10 cellular contexts compared by ENCODE assay signal in the genomic region with DNA sequence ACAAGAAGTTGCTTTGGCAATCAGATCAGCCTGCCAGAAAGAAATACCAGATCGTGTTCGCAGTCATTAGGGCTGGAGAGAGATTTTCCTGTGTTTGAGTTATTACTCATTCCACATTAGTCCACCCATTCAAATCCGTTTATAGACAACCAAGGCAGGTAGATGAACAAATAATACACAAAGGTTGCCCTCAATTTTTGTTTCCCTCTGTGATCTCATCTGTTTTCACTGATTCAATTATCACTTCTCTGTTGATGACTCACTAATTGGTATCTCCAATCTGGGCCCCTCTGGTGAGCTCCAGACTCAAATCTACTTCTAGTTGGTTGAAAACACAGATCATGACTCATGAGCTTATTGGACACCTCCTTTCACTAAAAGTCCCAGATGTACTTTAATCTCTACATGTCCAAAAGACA. TPM values are rescaled to one million over a fixed set of nuclear protein-coding genes. Genes with fewer than 3 reads are reported as not detected.
A peak's percentile ranks its signal among the peaks of the same experiment; 100 is the strongest.
DNase-seq lines count a peak whose midpoint lies in the region; ATAC-seq, FAIRE-seq and TF ChIP-seq lines count a peak whose summit lies in the region.
"Had no signal": no experiment of that assay in that cellular context is flagged by ENCODE, and none has a peak within 500 bp of the region (broad histone marks: within the 10 kb centered on the region; RNA-seq: fewer than 3 reads in every experiment).

No MANE protein-coding gene starts in this region.

- H3K27ac ChIP-seq in A673 (ENCODE audit: low read depth, low read length, poor library complexity, severe bottlenecking), result no peak overlapping the region
- H3K27ac ChIP-seq in PC-3 (ENCODE audit: low read length), result peak overlapping the region; percentile 48
- no peak overlapping the region for H3K27ac ChIP-seq in right atrium auricular region
- H3K27ac ChIP-seq: right lobe of liver had no signal

- intact Hi-C loops in A673 (cut with micrococcal nuclease; ENCODE audit: unreplicated experiment) (no loop called here), PC-3 (cut with micrococcal nuclease) (no loop called here)

- DNase-seq in A673 (ENCODE audit: low spot score) (peak; percentile 62), G401 (ENCODE audit: low spot score) (peak; percentile 2), PC-3 (peak; percentile 69), fibroblast of mammary gland (ENCODE audit: low read depth) (peak; percentile 47), right atrium auricular region (ENCODE audit: low spot score) (no peak), D721Med (ENCODE audit: insufficient read length, low spot score) (no peak), 8988T (no peak), RKO (ENCODE audit: low spot score) (no peak)
- DNase-seq: right lobe of liver had no signal

- CTCF ChIA-PET in A673 (lab: Charles Lee), result no interaction called here
- CTCF ChIA-PET in PC-3 (lab: Charles Lee), result no interaction called here

- H3K9me3 ChIP-seq in A673 (ENCODE audit: low read depth, low read length, poor library complexity, severe bottlenecking) (peaks cover 3% of the 10 kb centered on the region), PC-3 (ENCODE audit: low read length) (no peaks in the 10 kb centered on the region), right atrium auricular region (no peaks in the 10 kb centered on the region)
- H3K9me3 ChIP-seq: right lobe of liver had no signal

- ATAC-seq in PC-3, result peak; percentile 94

- H3K79me2 ChIP-seq in PC-3 (ENCODE audit: low read length), result peaks cover 29% of the 10 kb centered on the region

- no peak overlapping the region for H3K9ac ChIP-seq in PC-3 (ENCODE audit: low read length)

- no peaks in the 10 kb centered on the region for H3K36me3 ChIP-seq in A673 (ENCODE audit: insufficient read depth, low read length, poor library complexity, severe bottlenecking)
- H3K36me3 ChIP-seq in PC-3 (ENCODE audit: low read depth, low read length), result no peaks in the 10 kb centered on the region; the same call in 1 of the 2 replicates
- no peaks in the 10 kb centered on the region for H3K36me3 ChIP-seq in right atrium auricular region
- H3K36me3 ChIP-seq: right lobe of liver had no signal

- no peaks in the 10 kb centered on the region for H3F3A ChIP-seq in PC-3 (ENCODE audit: low read length, unreplicated experiment)

- H3K4me2 ChIP-seq in PC-3 (ENCODE audit: low read length), result peak overlapping the region; percentile 71

- TF ChIP-seq CTCF in A673 (conservative IDR thresholded peaks at IDR 0.05; ENCODE audit: low read depth, low read length) (no peak), PC-3 (conservative IDR thresholded peaks at IDR 0.05; ENCODE audit: low read depth, low read length) (no peak), fibroblast of mammary gland (conservative IDR thresholded peaks at IDR 0.05; ENCODE audit: control insufficient read depth, insufficient read depth, low read depth, low read length) (no peak), right atrium auricular region (IDR thresholded peaks at IDR 0.05) (no peak), D721Med (IDR thresholded peaks at IDR 0.05; ENCODE audit: insufficient read depth, missing control alignments) (no peak)

- no peak for FAIRE-seq in D721Med (lab: Jason Lieb, UNC)
- FAIRE-seq: endometrium had no signal

- H3K9me2 ChIP-seq in PC-3 (replicated peaks; ENCODE audit: low read length), result no peaks in the 10 kb centered on the region

- H4K20me1 ChIP-seq in PC-3 (ENCODE audit: low read length), result peaks cover 5% of the 10 kb centered on the region; the same call in 1 of the 2 replicates

- no peak overlapping the region for H2AFZ ChIP-seq in PC-3 (ENCODE audit: low read length)

- H3K27me3 ChIP-seq in A673 (replicated peaks; ENCODE audit: insufficient read depth, low read depth, low read length, poor library complexity), result no peaks in the 10 kb centered on the region
- H3K27me3 ChIP-seq in PC-3 (ENCODE audit: low read length), result no peaks in the 10 kb centered on the region
- H3K27me3 ChIP-seq in right atrium auricular region, result no peaks in the 10 kb centered on the region
- H3K27me3 ChIP-seq: right lobe of liver had no signal

- H3K4me1 ChIP-seq in A673 (ENCODE audit: insufficient read depth, low read length, poor library complexity, severe bottlenecking), result peaks cover 42% of the 10 kb centered on the region
- H3K4me1 ChIP-seq in PC-3 (ENCODE audit: insufficient read depth, low read length), result peaks cover 23% of the 10 kb centered on the region
- H3K4me1 ChIP-seq in right atrium auricular region, result no peaks in the 10 kb centered on the region

- H3K4me3 ChIP-seq in A673 (ENCODE audit: low read depth, low read length, poor library complexity, severe bottlenecking) (no peak overlapping the region), PC-3 (ENCODE audit: low read length) (no peak overlapping the region), fibroblast of mammary gland (ENCODE audit: control insufficient read depth, low read depth, low read length) (no peak overlapping the region), right atrium auricular region (no peak overlapping the region)
- H3K4me3 ChIP-seq: right lobe of liver had no signal

- in situ Hi-C loops in G401 (cut with HindIII; ENCODE audit: low sequenced_read_pairs), result no loop called here

- no TSS peak for BruUV-seq in A673 (replicated peaks; lab: Mats Ljungman, UMichigan)
- no TSS peak for BruUV-seq in PC-3 (replicated peaks; lab: Mats Ljungman, UMichigan)

- POLR2A ChIA-PET in A673 (lab: Charles Lee; ENCODE audit: low non-redundant PET), result no interaction called here
- POLR2A ChIA-PET in PC-3 (lab: Charles Lee; ENCODE audit: unreplicated experiment), result no interaction called here

RNA-seq across cellular contexts. Expression of a gene that starts 54.5 kb away (rescaled TPM):
- total RNA-seq in A673 (2021) (27.4 and 27.9 TPM in 2 replicates), PC-3 (2014; rRNA removed) (13.6 and 14.9 TPM in 2 replicates), right atrium auricular region (10 to 100 TPM in 1 of 2 donors, 1 to 10 TPM in 1; 8.7 to 13.0 TPM)
- total RNA-seq in G401 (2014; rRNA removed; shearing (Covaris generic)), result 13.9 and 30.8 TPM in 2 replicates

Comparison
In these comparisons a context has a peak if more than half of its experiments do, and no peak if none do; other contexts are left out.
1. DNase-seq: peak in A673 (single experiment), G401 (single experiment), PC-3 (single experiment) and fibroblast of mammary gland (single experiment); none in right atrium auricular region (single experiment), D721Med (single experiment), 8988T (single experiment) and RKO (single experiment).